ENCODE assay signal across 16 cellular contexts in the genomic region with DNA sequence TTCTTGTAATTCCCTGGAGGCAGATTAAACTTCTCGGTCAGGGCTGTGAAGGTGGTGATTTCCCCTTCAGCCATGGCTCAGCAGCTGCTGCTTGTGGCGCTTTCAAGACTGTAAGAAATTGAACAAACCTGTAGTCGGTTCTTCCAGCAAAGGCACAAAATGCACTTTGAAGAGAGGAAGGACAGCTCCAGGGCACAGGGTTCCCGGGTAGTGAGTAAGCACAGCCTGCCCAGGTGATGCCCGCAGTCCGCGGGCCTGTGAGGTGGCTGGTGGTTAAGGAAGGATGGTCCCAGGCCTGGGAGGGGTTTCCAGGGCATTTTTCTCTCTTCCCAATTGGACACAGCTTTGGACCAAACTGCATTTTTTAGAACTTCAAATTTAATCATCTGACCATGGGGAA.
DNase-seq lines count a peak whose midpoint lies in the region; ATAC-seq, FAIRE-seq and TF ChIP-seq lines count a peak whose summit lies in the region.
"Had no signal": no experiment of that assay in that cellular context is flagged by ENCODE, and none has a peak within 500 bp of the region (broad histone marks: within the 10 kb centered on the region; RNA-seq: fewer than 3 reads in every experiment).

No MANE protein-coding gene starts in this region.

- H2AFZ ChIP-seq in GM23248 (no peak overlapping the region), H1 (ENCODE audit: low read length) (no peak overlapping the region), mesenchymal stem cell (ENCODE audit: low read depth, low read length) (no peak overlapping the region)

- TF ChIP-seq CTCF in H1 (IDR thresholded peaks at IDR 0.05; ENCODE audit: control extremely low read depth in 1 of 3, insufficient read depth in 1 of 3, low read depth in 1 of 3, low read length in 3 of 3) (no peak), GM20000 (IDR thresholded peaks at IDR 0.05; ENCODE audit: extremely low read depth, missing control alignments) (no peak)

- 88 to 89% methylated on average over 7 of the region's 7 CpGs for WGBS in GM23248 (ENCODE audit: low coverage in 1 of 2, low lambda C conversion rate in 2 of 2, missing lambda C conversion rate in 2 of 2), 2 experiments
- 86% methylated on average over 7 of the region's 7 CpGs; no CpG with 5 or more reads in 1 of the 2 experiments for WGBS in H1 (ENCODE audit: extremely low coverage in 1 of 2, insufficient coverage in 1 of 2, insufficient read length in 1 of 2, insufficient replicate concordance in 2 of 2, low coverage in 1 of 2, low lambda C conversion rate in 2 of 2, missing lambda C conversion rate in 1 of 2), 2 experiments
- 96% methylated on average over 7 of the region's 7 CpGs for WGBS in mesenchymal stem cell

- no peaks in the 10 kb centered on the region for H3K36me3 ChIP-seq in GM23248 (ENCODE audit: low read depth)
- no peaks in the 10 kb centered on the region for H3K36me3 ChIP-seq in H1 (ENCODE audit: control insufficient read depth in 2 of 4, insufficient read depth in 4 of 4, low read length in 3 of 4)
- no peaks in the 10 kb centered on the region for H3K36me3 ChIP-seq in mesenchymal stem cell (ENCODE audit: control insufficient read depth in 1 of 2, insufficient read depth in 2 of 2, low read depth in 1 of 2, low read length in 2 of 2)
- H3K36me3 ChIP-seq: BE2C had no signal

- H2BK15ac ChIP-seq in H1 (ENCODE audit: low read length) (no peak overlapping the region; the same call in 1 of the 2 replicates), mesenchymal stem cell (ENCODE audit: low read depth, poor library complexity, severe bottlenecking) (peak overlapping the region; percentile 13)

- H2BK12ac ChIP-seq in H1 (ENCODE audit: low read depth, low read length): no peak overlapping the region
- H2BK12ac ChIP-seq in mesenchymal stem cell (ENCODE audit: low read length in 2 of 2): peak overlapping the region in 1 of 2 experiments; percentile 25

- H3K79me1 ChIP-seq in H1 (ENCODE audit: low read depth, low read length) (no peaks in the 10 kb centered on the region), mesenchymal stem cell (replicated peaks; ENCODE audit: low read length, poor library complexity, severe bottlenecking) (no peaks in the 10 kb centered on the region)

- H3K14ac ChIP-seq in H1 (ENCODE audit: insufficient read length) (no peak overlapping the region), mesenchymal stem cell (ENCODE audit: low read length in 2 of 2) (no peak overlapping the region)

- H3K9ac ChIP-seq in GM23248: peak overlapping the region; percentile 30
- H3K9ac ChIP-seq in H1 (replicated peaks in 1 of 4; ENCODE audit: extremely low read depth in 1 of 4, low read depth in 3 of 4, low read length in 3 of 4): no peak overlapping the region
- H3K9ac ChIP-seq in mesenchymal stem cell (ENCODE audit: low read length): no peak overlapping the region

- H4K20me1 ChIP-seq in GM23248 (ENCODE audit: insufficient read depth) (no peaks in the 10 kb centered on the region), H1 (replicated peaks in 1 of 2; ENCODE audit: control insufficient read depth in 1 of 2, insufficient read depth in 2 of 2, low read length in 2 of 2) (no peaks in the 10 kb centered on the region)

- H3K27me3 ChIP-seq in GM23248 (replicated peaks; ENCODE audit: insufficient read depth) (no peaks in the 10 kb centered on the region), H1 (replicated peaks in 1 of 4; ENCODE audit: control insufficient read depth in 3 of 4, extremely low read depth in 1 of 4, insufficient read depth in 3 of 4, low read length in 3 of 4) (no peaks in the 10 kb centered on the region), mesenchymal stem cell (ENCODE audit: control insufficient read depth in 1 of 2, insufficient read depth in 1 of 2, low read length in 2 of 2) (no peaks in the 10 kb centered on the region)
- H3K27me3 ChIP-seq: BE2C had no signal

- no peak overlapping the region for H3K4ac ChIP-seq in H1 (replicated peaks; ENCODE audit: insufficient read length, low read depth, low read length)
- no peak overlapping the region for H3K4ac ChIP-seq in mesenchymal stem cell (ENCODE audit: low read depth in 1 of 2, low read length in 2 of 2)

- no peaks in the 10 kb centered on the region for H3K9me2 ChIP-seq in GM23248 (ENCODE audit: insufficient read depth)

- POLR2A ChIA-PET in H1 (lab: Charles Lee; ENCODE audit: partially characterized antibody): interaction anchor here (0.7 kb wide), 1 partner anchor 96 kb away, joined by 3 read pairs; no protein-coding TSS in a partner anchor

- H3F3A ChIP-seq in GM23248 (ENCODE audit: insufficient read depth): peaks cover 37% of the 10 kb centered on the region

- H3K27ac ChIP-seq in GM23248 (peak overlapping the region; percentile 67), H1 (ENCODE audit: low read depth, low read length) (no peak overlapping the region), mesenchymal stem cell (ENCODE audit: low read length, poor library complexity, severe bottlenecking) (no peak overlapping the region)

- H3K23ac ChIP-seq in H1 (ENCODE audit: insufficient read length) (no peak overlapping the region), mesenchymal stem cell (ENCODE audit: low read length in 2 of 2) (no peak overlapping the region)

- H4K8ac ChIP-seq in H1 (ENCODE audit: extremely low read depth, insufficient read depth, low read length) (peak overlapping the region; percentile 22; the same call in 1 of the 2 replicates), mesenchymal stem cell (ENCODE audit: low read length) (no peak overlapping the region)

- no peak for TF ChIP-seq EP300 in H1 (IDR thresholded peaks at IDR 0.05; ENCODE audit: borderline replicate concordance in 1 of 2, low read depth in 2 of 2, low read length in 2 of 2)

- no peak overlapping the region for H2BK5ac ChIP-seq in H1 (ENCODE audit: low read depth, low read length)
- no peak overlapping the region for H2BK5ac ChIP-seq in mesenchymal stem cell (ENCODE audit: low read depth, low read length, poor library complexity, severe bottlenecking)

- H3K4me1 ChIP-seq in GM23248 (ENCODE audit: insufficient read depth) (peaks cover 49% of the 10 kb centered on the region), H1 (replicated peaks in 1 of 4; ENCODE audit: control insufficient read depth in 3 of 4, insufficient read depth in 4 of 4, low read length in 3 of 4) (no peaks in the 10 kb centered on the region), mesenchymal stem cell (ENCODE audit: control insufficient read depth, insufficient read depth, low read depth, low read length) (no peaks in the 10 kb centered on the region)
- H3K4me1 ChIP-seq: BE2C, Caco-2 had no signal

- no peak overlapping the region for H3K4me3 ChIP-seq in GM23248
- no peak overlapping the region for H3K4me3 ChIP-seq in H1 (ENCODE audit: extremely low read depth in 1 of 4, insufficient read depth in 2 of 4, low read depth in 3 of 4, low read length in 4 of 4)
- no peak overlapping the region for H3K4me3 ChIP-seq in mesenchymal stem cell (ENCODE audit: insufficient read depth in 1 of 2, low read depth in 1 of 2, low read length in 2 of 2)
- H3K4me3 ChIP-seq: GM12878 had no signal

- no peak overlapping the region for H2BK20ac ChIP-seq in H1 (ENCODE audit: low read length)

- in situ Hi-C loops in GM23248 (cut with MboI): loop anchor here (5.0 to 10.0 kb wide), 2 partner anchors 83 to 271 kb away; no protein-coding TSS in a partner anchor

- no peak overlapping the region for H4K5ac ChIP-seq in H1 (ENCODE audit: insufficient read length, low read depth, low read length)

- H3K79me2 ChIP-seq in GM23248 (ENCODE audit: insufficient read depth): peaks cover under 1% of the 10 kb centered on the region; the same call in 1 of the 2 replicates
- no peaks in the 10 kb centered on the region for H3K79me2 ChIP-seq in H1 (ENCODE audit: control insufficient read depth in 1 of 2, insufficient read depth in 2 of 2, low read length in 2 of 2)

- H4K91ac ChIP-seq in H1 (replicated peaks; ENCODE audit: insufficient read length, low read length) (no peak overlapping the region), mesenchymal stem cell (ENCODE audit: low read length) (peak overlapping the region; percentile 35)

- no peak for ATAC-seq in GM18519 (IDR thresholded peaks at IDR 0.05; ENCODE audit: low FRiP score, unreplicated experiment)
- ATAC-seq: GM12878, HepG2 had no signal

- TF ChIP-seq POLR2A in H1 (IDR thresholded peaks at IDR 0.05; ENCODE audit: control extremely low read depth in 1 of 2, low read depth in 2 of 2, low read length in 2 of 2): no peak

- H2BK120ac ChIP-seq in H1 (replicated peaks; ENCODE audit: low read depth, low read length): no peak overlapping the region
- H2BK120ac ChIP-seq in mesenchymal stem cell (ENCODE audit: low read depth, low read length): no peak overlapping the region

- H3K18ac ChIP-seq in H1 (ENCODE audit: extremely low read depth, low read length) (no peak overlapping the region), mesenchymal stem cell (ENCODE audit: low read depth in 1 of 2, low read length in 2 of 2) (no peak overlapping the region)

- no peaks in the 10 kb centered on the region for H3K9me3 ChIP-seq in GM23248 (ENCODE audit: low read depth)
- H3K9me3 ChIP-seq in H1 (ENCODE audit: insufficient read depth in 2 of 2, low read depth in 1 of 2, low read length in 1 of 2): no peaks in the 10 kb centered on the region
- no peaks in the 10 kb centered on the region for H3K9me3 ChIP-seq in mesenchymal stem cell (ENCODE audit: control insufficient read depth, low read length)
- H3K9me3 ChIP-seq: BE2C, Caco-2 had no signal

- TF ChIP-seq RAD21 in H1 (IDR thresholded peaks at IDR 0.05 in 1 of 2, conservative IDR thresholded peaks at IDR 0.05 in 1 of 2; ENCODE audit: low read depth in 2 of 2, low read length in 2 of 2): no peak

- H3K56ac ChIP-seq in H1 (replicated peaks; ENCODE audit: insufficient read length, low read depth, low read length): no peak overlapping the region

- H3K23me2 ChIP-seq in H1 (ENCODE audit: low read depth, low read length): no peaks in the 10 kb centered on the region

- peak overlapping the region; percentile 38 for H3K4me2 ChIP-seq in GM23248 (ENCODE audit: unreplicated experiment)
- H3K4me2 ChIP-seq in H1 (ENCODE audit: insufficient read depth in 1 of 2, low read depth in 2 of 2, low read length in 2 of 2): no peak overlapping the region
- H3K4me2 ChIP-seq in mesenchymal stem cell (ENCODE audit: low read length, poor library complexity, severe bottlenecking): no peak overlapping the region

- no peak for FAIRE-seq in H1 (lab: Jason Lieb, UNC)
- FAIRE-seq: A204.1, GM12878, GM18507, HepG2 had no signal

- CTCF ChIA-PET in H1 (lab: Charles Lee; ENCODE audit: partially characterized antibody): interaction anchor here (0.8 to 3.2 kb wide), 12 partner anchors 9 to 346 kb away, joined by 3 to 14 read pairs (median 3); no protein-coding TSS in a partner anchor

- no peak overlapping the region for H2AK5ac ChIP-seq in H1 (ENCODE audit: low read depth, low read length)
- H2AK5ac ChIP-seq in mesenchymal stem cell (ENCODE audit: low read length, severe bottlenecking): no peak overlapping the region

- DNase-seq in GM23248 (no peak), H1 (ENCODE audit: low read depth in 1 of 2, low spot score in 2 of 2) (no peak), mesenchymal stem cell (no peak), GM20000 (ENCODE audit: low spot score) (no peak), inferior parietal cortex (ENCODE audit: extremely low spot score) (no peak)
- no peak for DNase-seq in activated CD4-positive, alpha-beta T cell treated with anti-CD3 and anti-CD28 coated beads for 1 hour
- DNase-seq: BE2C; Caco-2; CD8-positive, alpha-beta memory T cell; HCEC 1CT; HFFc6 had no signal

TF ChIP-seq in H1, 55 proteins besides CTCF, POLR2A, EP300 and RAD21 (continues in another document):
- TF ChIP-seq HDAC6 (IDR thresholded peaks at IDR 0.05; ENCODE audit: low read depth, low read length): no peak
